Comparison of ENCODE assay signal across 1 cellular context in the genomic region with DNA sequence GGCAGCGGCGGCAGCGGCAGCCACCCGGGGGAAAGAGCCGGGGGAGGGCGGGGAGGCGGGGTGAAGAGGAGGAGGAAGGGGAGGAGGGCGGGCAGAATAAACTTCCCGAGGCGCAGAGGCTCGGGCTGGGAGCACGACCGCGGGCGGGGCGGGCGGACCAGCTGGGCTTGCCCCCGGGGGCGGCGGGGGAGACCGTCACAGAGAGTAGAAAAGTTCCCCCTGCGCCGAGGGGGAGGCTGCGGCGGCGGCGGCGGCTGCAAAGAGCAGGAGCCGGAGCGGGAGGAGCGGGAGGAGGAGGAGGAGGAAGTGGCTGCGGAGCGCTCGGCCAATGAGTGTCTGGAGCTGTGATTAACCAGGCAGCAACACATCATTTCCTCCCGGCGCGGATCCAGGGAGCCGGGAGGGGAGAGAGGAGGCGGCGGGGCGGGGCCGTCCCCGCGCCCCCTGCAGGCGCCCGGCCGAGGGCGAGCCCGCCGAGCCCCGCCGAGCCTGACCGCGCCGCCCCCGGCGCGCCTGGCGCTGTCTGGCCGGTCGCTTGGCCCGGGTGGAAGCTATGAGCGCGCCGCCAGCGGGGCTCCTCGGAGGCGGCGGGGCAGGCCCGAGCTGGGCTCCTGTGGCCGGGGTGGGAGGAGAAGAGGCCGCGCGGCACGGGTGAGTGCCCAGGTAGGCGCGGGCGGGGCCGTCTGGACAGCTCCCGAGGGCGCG.
TF ChIP-seq lines count a peak whose summit lies in the region.

A gene (minus strand): TSS at position 265 of the 705 bp plus-strand sequence. CDS start 76,837 bp downstream, outside the sequence.

TF ChIP-seq in liver, 16 proteins besides CTCF, POLR2A, EP300 and RAD21 (continued from another document):
- TF ChIP-seq GABPA (IDR thresholded peaks at IDR 0.05 in 1 of 2, conservative IDR thresholded peaks at IDR 0.05 in 1 of 2): peak; percentile 35 to 77
